1 cellular context compared by ENCODE assay signal in the genomic region with DNA sequence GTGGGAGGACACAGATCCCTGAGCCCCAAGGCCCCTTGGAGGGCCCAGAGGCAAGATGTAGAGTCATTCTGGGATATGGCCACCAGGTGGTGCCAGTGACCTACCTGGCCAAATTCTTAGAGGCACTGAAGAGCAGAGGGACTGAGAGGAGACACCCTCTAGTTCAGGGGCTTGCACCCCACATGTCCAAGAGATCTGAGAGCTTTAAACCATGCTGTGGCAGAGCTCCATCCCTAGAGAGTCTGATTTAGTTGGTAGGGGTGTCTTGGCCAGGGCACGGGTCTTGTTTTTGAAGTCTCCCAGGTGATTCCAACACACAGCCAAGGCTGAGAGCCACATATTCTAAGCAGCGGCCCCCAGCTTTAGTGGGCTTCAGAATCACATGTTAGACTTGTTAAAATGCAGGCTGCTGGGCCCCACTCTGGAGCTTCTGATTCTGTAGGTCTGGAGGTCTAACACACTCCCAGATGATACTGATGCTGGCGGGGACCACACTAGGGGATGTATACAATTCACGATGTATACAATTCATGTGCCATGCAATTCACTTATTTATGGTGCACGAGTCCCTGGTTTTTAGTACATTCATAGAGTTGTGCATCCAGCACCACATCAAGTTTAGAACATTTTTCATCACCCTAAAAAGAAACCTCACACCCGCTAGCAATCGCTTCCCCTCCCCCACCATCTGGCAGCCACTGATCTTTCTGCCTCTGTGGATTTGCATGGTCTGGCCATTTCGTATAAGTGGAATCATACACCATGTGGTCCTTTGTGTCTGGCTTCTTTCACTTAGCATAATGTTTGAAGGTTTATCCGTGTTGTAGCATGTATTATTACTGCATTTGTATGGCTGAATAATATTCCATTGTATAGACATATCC.
TF ChIP-seq lines count a peak whose summit lies in the region.

No MANE protein-coding gene starts in this region.

TF ChIP-seq in K562, 482 proteins besides CTCF, POLR2A, EP300 and RAD21 (continued from another document and continues in another):
- TF ChIP-seq, protein P1, sequence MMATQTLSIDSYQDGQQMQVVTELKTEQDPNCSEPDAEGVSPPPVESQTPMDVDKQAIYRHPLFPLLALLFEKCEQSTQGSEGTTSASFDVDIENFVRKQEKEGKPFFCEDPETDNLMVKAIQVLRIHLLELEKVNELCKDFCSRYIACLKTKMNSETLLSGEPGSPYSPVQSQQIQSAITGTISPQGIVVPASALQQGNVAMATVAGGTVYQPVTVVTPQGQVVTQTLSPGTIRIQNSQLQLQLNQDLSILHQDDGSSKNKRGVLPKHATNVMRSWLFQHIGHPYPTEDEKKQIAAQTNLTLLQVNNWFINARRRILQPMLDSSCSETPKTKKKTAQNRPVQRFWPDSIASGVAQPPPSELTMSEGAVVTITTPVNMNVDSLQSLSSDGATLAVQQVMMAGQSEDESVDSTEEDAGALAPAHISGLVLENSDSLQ (IDR thresholded peaks at IDR 0.05) = no peak
- no peak for TF ChIP-seq MTF1 (CRISPR knock-in tag; IDR thresholded peaks at IDR 0.05; ENCODE audit: borderline replicate concordance)
- peak; percentile 14; the same call in 1 of the 2 replicates for TF ChIP-seq SMARCA4 (IDR thresholded peaks at IDR 0.05)
- no peak for TF ChIP-seq HDAC2 (IDR thresholded peaks at IDR 0.05)
- TF ChIP-seq ZNF76 (CRISPR knock-in tag; IDR thresholded peaks at IDR 0.05; ENCODE audit: borderline replicate concordance) = no peak
- TF ChIP-seq DNMT1 (IDR thresholded peaks at IDR 0.05) = no peak
- no peak for TF ChIP-seq SETDB1 (IDR thresholded peaks at IDR 0.05; ENCODE audit: low read length)
- TF ChIP-seq ZNF830 (CRISPR knock-in tag; IDR thresholded peaks at IDR 0.05) = no peak
- no peak for TF ChIP-seq HDAC8 (tag; IDR thresholded peaks at IDR 0.05)
- no peak for TF ChIP-seq ZFP1 (CRISPR knock-in tag; IDR thresholded peaks at IDR 0.05)
- TF ChIP-seq CBX5 (IDR thresholded peaks at IDR 0.05; ENCODE audit: borderline replicate concordance, low read depth) = no peak
- TF ChIP-seq MAFK (IDR thresholded peaks at IDR 0.05; ENCODE audit: low read length) = no peak
- TF ChIP-seq ZNF436 (CRISPR knock-in tag; IDR thresholded peaks at IDR 0.05) = no peak
- no peak for TF ChIP-seq BCL6 (CRISPR knock-in tag; IDR thresholded peaks at IDR 0.05)
- no peak for TF ChIP-seq ZNF133 (CRISPR knock-in tag; IDR thresholded peaks at IDR 0.05)
- TF ChIP-seq SMC3 (conservative IDR thresholded peaks at IDR 0.05; ENCODE audit: insufficient read depth, low read depth, low read length) = peak; percentile 99
- TF ChIP-seq, protein P2, sequence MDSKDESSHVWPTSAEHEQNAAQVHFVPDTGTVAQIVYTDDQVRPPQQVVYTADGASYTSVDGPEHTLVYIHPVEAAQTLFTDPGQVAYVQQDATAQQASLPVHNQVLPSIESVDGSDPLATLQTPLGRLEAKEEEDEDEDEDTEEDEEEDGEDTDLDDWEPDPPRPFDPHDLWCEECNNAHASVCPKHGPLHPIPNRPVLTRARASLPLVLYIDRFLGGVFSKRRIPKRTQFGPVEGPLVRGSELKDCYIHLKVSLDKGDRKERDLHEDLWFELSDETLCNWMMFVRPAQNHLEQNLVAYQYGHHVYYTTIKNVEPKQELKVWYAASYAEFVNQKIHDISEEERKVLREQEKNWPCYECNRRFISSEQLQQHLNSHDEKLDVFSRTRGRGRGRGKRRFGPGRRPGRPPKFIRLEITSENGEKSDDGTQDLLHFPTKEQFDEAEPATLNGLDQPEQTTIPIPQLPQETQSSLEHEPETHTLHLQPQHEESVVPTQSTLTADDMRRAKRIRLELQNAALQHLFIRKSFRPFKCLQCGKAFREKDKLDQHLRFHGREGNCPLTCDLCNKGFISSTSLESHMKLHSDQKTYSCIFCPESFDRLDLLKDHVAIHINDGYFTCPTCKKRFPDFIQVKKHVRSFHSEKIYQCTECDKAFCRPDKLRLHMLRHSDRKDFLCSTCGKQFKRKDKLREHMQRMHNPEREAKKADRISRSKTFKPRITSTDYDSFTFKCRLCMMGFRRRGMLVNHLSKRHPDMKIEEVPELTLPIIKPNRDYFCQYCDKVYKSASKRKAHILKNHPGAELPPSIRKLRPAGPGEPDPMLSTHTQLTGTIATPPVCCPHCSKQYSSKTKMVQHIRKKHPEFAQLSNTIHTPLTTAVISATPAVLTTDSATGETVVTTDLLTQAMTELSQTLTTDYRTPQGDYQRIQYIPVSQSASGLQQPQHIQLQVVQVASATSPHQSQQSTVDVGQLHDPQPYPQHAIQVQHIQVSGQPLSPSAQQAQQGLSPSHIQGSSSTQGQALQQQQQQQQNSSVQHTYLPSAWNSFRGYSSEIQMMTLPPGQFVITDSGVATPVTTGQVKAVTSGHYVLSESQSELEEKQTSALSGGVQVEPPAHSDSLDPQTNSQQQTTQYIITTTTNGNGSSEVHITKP (IDR thresholded peaks at IDR 0.05; ENCODE audit: partially characterized antibody) = no peak
- TF ChIP-seq GTF2E2 (tag; IDR thresholded peaks at IDR 0.05) = no peak
- no peak for TF ChIP-seq E2F3 (CRISPR knock-in tag; IDR thresholded peaks at IDR 0.05)
- no peak for TF ChIP-seq SRSF9 (IDR thresholded peaks at IDR 0.05; ENCODE audit: borderline replicate concordance, low read depth, low read length)
- no peak for TF ChIP-seq MYBL2 (IDR thresholded peaks at IDR 0.05; ENCODE audit: low read depth)
- no peak for TF ChIP-seq MYBL2 (CRISPR knock-in tag; IDR thresholded peaks at IDR 0.05; ENCODE audit: borderline replicate concordance)
- TF ChIP-seq, protein P3, sequence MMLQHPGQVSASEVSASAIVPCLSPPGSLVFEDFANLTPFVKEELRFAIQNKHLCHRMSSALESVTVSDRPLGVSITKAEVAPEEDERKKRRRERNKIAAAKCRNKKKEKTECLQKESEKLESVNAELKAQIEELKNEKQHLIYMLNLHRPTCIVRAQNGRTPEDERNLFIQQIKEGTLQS (IDR thresholded peaks at IDR 0.05) = no peak
- TF ChIP-seq, protein P3 (CRISPR knock-in tag; conservative IDR thresholded peaks at IDR 0.05) = peak; percentile 58
- 0 out of 2 replicates have a peak, but pooled peaks have one; percentile 18 for TF ChIP-seq ZNF263 (CRISPR knock-in tag; IDR thresholded peaks at IDR 0.05; ENCODE audit: borderline replicate concordance)
- no peak for TF ChIP-seq GTF2F1 (IDR thresholded peaks at IDR 0.05; ENCODE audit: low read depth, low read length)
- TF ChIP-seq, protein P4, sequence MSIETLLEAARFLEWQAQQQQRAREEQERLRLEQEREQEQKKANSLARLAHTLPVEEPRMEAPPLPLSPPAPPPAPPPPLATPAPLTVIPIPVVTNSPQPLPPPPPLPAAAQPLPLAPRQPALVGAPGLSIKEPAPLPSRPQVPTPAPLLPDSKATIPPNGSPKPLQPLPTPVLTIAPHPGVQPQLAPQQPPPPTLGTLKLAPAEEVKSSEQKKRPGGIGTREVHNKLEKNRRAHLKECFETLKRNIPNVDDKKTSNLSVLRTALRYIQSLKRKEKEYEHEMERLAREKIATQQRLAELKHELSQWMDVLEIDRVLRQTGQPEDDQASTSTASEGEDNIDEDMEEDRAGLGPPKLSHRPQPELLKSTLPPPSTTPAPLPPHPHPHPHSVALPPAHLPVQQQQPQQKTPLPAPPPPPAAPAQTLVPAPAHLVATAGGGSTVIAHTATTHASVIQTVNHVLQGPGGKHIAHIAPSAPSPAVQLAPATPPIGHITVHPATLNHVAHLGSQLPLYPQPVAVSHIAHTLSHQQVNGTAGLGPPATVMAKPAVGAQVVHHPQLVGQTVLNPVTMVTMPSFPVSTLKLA (conservative IDR thresholded peaks at IDR 0.05) = no peak
- no peak for TF ChIP-seq TCF3 (CRISPR knock-in tag; IDR thresholded peaks at IDR 0.05)
- no peak for TF ChIP-seq NR4A1 (CRISPR knock-in tag; IDR thresholded peaks at IDR 0.05)
- TF ChIP-seq NR4A1 (tag; IDR thresholded peaks at IDR 0.05) = no peak
- no peak for TF ChIP-seq PHF21A (IDR thresholded peaks at IDR 0.05; ENCODE audit: borderline replicate concordance, low read depth)
- TF ChIP-seq, protein P5, sequence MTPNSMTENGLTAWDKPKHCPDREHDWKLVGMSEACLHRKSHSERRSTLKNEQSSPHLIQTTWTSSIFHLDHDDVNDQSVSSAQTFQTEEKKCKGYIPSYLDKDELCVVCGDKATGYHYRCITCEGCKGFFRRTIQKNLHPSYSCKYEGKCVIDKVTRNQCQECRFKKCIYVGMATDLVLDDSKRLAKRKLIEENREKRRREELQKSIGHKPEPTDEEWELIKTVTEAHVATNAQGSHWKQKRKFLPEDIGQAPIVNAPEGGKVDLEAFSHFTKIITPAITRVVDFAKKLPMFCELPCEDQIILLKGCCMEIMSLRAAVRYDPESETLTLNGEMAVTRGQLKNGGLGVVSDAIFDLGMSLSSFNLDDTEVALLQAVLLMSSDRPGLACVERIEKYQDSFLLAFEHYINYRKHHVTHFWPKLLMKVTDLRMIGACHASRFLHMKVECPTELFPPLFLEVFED (CRISPR knock-in tag; conservative IDR thresholded peaks at IDR 0.05) = no peak
- TF ChIP-seq, protein P6, sequence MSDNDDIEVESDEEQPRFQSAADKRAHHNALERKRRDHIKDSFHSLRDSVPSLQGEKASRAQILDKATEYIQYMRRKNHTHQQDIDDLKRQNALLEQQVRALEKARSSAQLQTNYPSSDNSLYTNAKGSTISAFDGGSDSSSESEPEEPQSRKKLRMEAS (CRISPR knock-in tag; IDR thresholded peaks at IDR 0.05) = no peak
- 0 out of 2 replicates have a peak, but pooled peaks have one; percentile 52 for TF ChIP-seq HDGF (IDR thresholded peaks at IDR 0.05)
- no peak for TF ChIP-seq ZFX (CRISPR knock-in tag; IDR thresholded peaks at IDR 0.05)
- TF ChIP-seq ZNF253 (CRISPR knock-in tag; conservative IDR thresholded peaks at IDR 0.05) = no peak
- TF ChIP-seq ESRRB (CRISPR knock-in tag; IDR thresholded peaks at IDR 0.05; ENCODE audit: borderline replicate concordance) = no peak
- TF ChIP-seq ZNF668 (CRISPR knock-in tag; IDR thresholded peaks at IDR 0.05) = peak; percentile 18; the same call in 1 of the 2 replicates
- peak; percentile 70; the same call in 1 of the 2 replicates for TF ChIP-seq ZC3H11A (IDR thresholded peaks at IDR 0.05; ENCODE audit: low read depth, low read length)
- TF ChIP-seq ZKSCAN1 (IDR thresholded peaks at IDR 0.05; ENCODE audit: low read depth, low read length) = no peak
- TF ChIP-seq RCOR1 (IDR thresholded peaks at IDR 0.05; ENCODE audit: borderline replicate concordance in 1 of 2, low read depth in 2 of 2, low read length in 2 of 2) = 0 out of 4 replicates have a peak, but pooled peaks of 1 of the 2 experiments have one; percentile 55
- TF ChIP-seq ZBTB7A (IDR thresholded peaks at IDR 0.05; ENCODE audit: borderline replicate concordance, control insufficient read depth, low read depth, low read length) = peak; percentile 46; the same call in 1 of the 2 replicates
- TF ChIP-seq ADNP (tag; IDR thresholded peaks at IDR 0.05) = no peak
- TF ChIP-seq ZNF217 (CRISPR knock-in tag; IDR thresholded peaks at IDR 0.05) = no peak
- TF ChIP-seq, protein P7, sequence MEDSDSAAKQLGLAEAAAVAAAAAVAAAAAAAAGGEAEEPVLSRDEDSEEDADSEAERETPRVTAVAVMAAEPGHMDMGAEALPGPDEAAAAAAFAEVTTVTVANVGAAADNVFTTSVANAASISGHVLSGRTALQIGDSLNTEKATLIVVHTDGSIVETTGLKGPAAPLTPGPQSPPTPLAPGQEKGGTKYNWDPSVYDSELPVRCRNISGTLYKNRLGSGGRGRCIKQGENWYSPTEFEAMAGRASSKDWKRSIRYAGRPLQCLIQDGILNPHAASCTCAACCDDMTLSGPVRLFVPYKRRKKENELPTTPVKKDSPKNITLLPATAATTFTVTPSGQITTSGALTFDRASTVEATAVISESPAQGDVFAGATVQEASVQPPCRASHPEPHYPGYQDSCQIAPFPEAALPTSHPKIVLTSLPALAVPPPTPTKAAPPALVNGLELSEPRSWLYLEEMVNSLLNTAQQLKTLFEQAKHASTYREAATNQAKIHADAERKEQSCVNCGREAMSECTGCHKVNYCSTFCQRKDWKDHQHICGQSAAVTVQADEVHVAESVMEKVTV (CRISPR knock-in tag; IDR thresholded peaks at IDR 0.05) = peak; percentile 92
- no peak for TF ChIP-seq MCM7 (IDR thresholded peaks at IDR 0.05)
- 0 out of 2 replicates have a peak, but pooled peaks have one; percentile 17 for TF ChIP-seq CHD2 (IDR thresholded peaks at IDR 0.05; ENCODE audit: low read depth, low read length)
- TF ChIP-seq, protein P8, sequence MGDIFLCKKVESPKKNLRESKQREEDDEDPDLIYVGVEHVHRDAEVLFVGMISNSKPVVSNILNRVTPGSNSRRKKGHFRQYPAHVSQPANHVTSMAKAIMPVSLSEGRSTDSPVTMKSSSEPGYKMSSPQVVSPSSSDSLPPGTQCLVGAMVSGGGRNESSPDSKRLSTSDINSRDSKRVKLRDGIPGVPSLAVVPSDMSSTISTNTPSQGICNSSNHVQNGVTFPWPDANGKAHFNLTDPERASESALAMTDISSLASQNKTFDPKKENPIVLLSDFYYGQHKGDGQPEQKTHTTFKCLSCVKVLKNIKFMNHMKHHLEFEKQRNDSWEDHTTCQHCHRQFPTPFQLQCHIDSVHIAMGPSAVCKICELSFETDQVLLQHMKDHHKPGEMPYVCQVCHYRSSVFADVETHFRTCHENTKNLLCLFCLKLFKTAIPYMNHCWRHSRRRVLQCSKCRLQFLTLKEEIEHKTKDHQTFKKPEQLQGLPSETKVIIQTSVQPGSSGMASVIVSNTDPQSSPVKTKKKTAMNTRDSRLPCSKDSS (IDR thresholded peaks at IDR 0.05; ENCODE audit: low read depth, partially characterized antibody) = no peak
- no peak for TF ChIP-seq ZNF143 (CRISPR knock-in tag; IDR thresholded peaks at IDR 0.05)
- TF ChIP-seq, protein P9, sequence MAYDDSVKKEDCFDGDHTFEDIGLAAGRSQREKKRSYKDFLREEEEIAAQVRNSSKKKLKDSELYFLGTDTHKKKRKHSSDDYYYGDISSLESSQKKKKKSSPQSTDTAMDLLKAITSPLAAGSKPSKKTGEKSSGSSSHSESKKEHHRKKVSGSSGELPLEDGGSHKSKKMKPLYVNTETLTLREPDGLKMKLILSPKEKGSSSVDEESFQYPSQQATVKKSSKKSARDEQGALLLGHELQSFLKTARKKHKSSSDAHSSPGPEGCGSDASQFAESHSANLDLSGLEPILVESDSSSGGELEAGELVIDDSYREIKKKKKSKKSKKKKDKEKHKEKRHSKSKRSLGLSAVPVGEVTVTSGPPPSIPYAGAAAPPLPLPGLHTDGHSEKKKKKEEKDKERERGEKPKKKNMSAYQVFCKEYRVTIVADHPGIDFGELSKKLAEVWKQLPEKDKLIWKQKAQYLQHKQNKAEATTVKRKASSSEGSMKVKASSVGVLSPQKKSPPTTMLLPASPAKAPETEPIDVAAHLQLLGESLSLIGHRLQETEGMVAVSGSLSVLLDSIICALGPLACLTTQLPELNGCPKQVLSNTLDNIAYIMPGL (CRISPR knock-in tag; IDR thresholded peaks at IDR 0.05) = no peak
- TF ChIP-seq, protein P10, sequence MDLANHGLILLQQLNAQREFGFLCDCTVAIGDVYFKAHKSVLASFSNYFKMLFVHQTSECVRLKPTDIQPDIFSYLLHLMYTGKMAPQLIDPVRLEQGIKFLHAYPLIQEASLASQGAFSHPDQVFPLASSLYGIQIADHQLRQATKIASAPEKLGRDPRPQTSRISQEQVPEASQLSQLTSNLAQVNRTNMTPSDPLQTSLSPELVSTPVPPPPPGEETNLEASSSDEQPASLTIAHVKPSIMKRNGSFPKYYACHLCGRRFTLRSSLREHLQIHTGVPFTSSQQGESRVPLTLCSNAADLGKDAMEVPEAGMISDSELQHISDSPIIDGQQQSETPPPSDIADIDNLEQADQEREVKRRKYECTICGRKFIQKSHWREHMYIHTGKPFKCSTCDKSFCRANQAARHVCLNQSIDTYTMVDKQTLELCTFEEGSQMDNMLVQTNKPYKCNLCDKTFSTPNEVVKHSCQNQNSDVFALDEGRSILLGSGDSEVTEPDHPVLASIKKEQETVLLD (IDR thresholded peaks at IDR 0.05) = no peak
- TF ChIP-seq MED1 (CRISPR knock-in tag; IDR thresholded peaks at IDR 0.05; ENCODE audit: borderline replicate concordance) = no peak
